Comparison of ENCODE assay signal across 30 cellular contexts in genomic region chr1:241738284-241738683, GRCh38.
"Had no signal": no experiment of that assay in that cellular context is flagged by ENCODE, and none has a peak within 500 bp of the region (broad histone marks: within the 10 kb centered on the region; RNA-seq: fewer than 3 reads in every experiment).

No MANE protein-coding gene starts in this region.

- H3K36me3 ChIP-seq: ascending aorta, cardiac muscle cell, WERI-Rb-1 had no signal

- H3K27ac ChIP-seq: ascending aorta, cardiac muscle cell, WERI-Rb-1 had no signal

- ATAC-seq: activated CD4-positive, alpha-beta T cell treated with anti-CD3 and anti-CD28 coated beads for 36 hours; activated CD4-positive, CD25-positive, alpha-beta regulatory T cell treated with anti-CD3 and anti-CD28 coated beads, Interleukin-2, amount 50 U/mL, for 24 hours; activated CD8-positive, alpha-beta memory T cell treated with anti-CD3 and anti-CD28 coated beads, Interleukin-2, amount 10 ng/mL, durations not matched to agents 7 days and 5 days; activated CD8-positive, alpha-beta T cell treated with anti-CD3 and anti-CD28 coated beads, Interleukin-2, amount 10 ng/mL, durations not matched to agents 7 days and 5 days; activated naive CD8-positive, alpha-beta T cell treated with anti-CD3 and anti-CD28 coated beads, Interleukin-2, amount 50 U/mL, for 24 hours; WTC11 had no signal

- H3K4me3 ChIP-seq: ascending aorta, cardiac muscle cell had no signal

- DNase-seq: activated CD4-positive, alpha-beta memory T cell treated with anti-CD3 and anti-CD28 coated beads, Interleukin-2, amount 10 ng/mL, durations not matched to agents 7 days and 5 days; activated CD4-positive, alpha-beta T cell treated with anti-CD3 and anti-CD28 coated beads for 1 hour; activated CD4-positive, alpha-beta T cell treated with anti-CD3 and anti-CD28 coated beads for 36 hours; activated CD4-positive, alpha-beta T cell treated with anti-CD3 and anti-CD28 coated beads for 48 hours; activated CD4-positive, alpha-beta T cell treated with anti-CD3 and anti-CD28 coated beads, Interleukin-2, amount 10 ng/mL, durations not matched to agents 7 days and 5 days; activated CD4-positive, alpha-beta T cell treated with anti-CD3 and anti-CD28 coated beads, Interleukin-2, amount 50 U/mL, for 48 hours; activated CD4-positive, CD25-positive, alpha-beta regulatory T cell; activated CD8-positive, alpha-beta memory T cell treated with anti-CD3 and anti-CD28 coated beads for 24 hours; activated CD8-positive, alpha-beta memory T cell treated with anti-CD3 and anti-CD28 coated beads, Interleukin-2, amount 10 ng/mL, durations not matched to agents 7 days and 5 days; activated CD8-positive, alpha-beta memory T cell treated with anti-CD3 and anti-CD28 coated beads, Interleukin-2, amount 50 U/mL, for 48 hours; activated CD8-positive, alpha-beta T cell treated with anti-CD3 and anti-CD28 coated beads, Interleukin-2, amount 10 ng/mL, durations not matched to agents 7 days and 5 days; activated effector memory CD4-positive, alpha-beta T cell treated with Interleukin-2 at 50 U/mL for 16 hours; activated gamma-delta T cell; activated naive CD4-positive, alpha-beta T cell treated with anti-CD3 and anti-CD28 coated beads, Interleukin-2, amount 10 ng/mL, durations not matched to agents 7 days and 5 days; activated naive CD4-positive, alpha-beta T cell treated with Interleukin-2 at 50 U/mL for 16 hours; activated naive CD8-positive, alpha-beta T cell treated with anti-CD3 and anti-CD28 coated beads, Interleukin-2, amount 10 ng/mL, durations not matched to agents 7 days and 5 days; activated naive CD8-positive, alpha-beta T cell treated with anti-CD3 and anti-CD28 coated beads, Interleukin-2, amount 50 U/mL, for 24 hours; activated T-cell treated with anti-CD3 and anti-CD28 coated beads, Interleukin-2, amount 50 U/mL, for 24 hours; activated T-cell treated with anti-CD3 and anti-CD28 coated beads, Interleukin-2, amount 50 U/mL, for 48 hours; amygdala; anterior cingulate cortex; caudate nucleus; cerebellar nuclear complex; T-helper 2 cell; T-helper 9 cell; WERI-Rb-1 had no signal

- H3K9me3 ChIP-seq: ascending aorta had no signal

- H3K27me3 ChIP-seq: ascending aorta, cardiac muscle cell had no signal

- H3K4me1 ChIP-seq: ascending aorta had no signal
